14 cellular contexts compared by ENCODE assay signal in genomic region chr10:113897693-113898618, GRCh38. TPM values are rescaled to one million over a fixed set of nuclear protein-coding genes. Genes with fewer than 3 reads are reported as not detected.
DNase-seq lines count a peak whose midpoint lies in the region; ATAC-seq, FAIRE-seq and TF ChIP-seq lines count a peak whose summit lies in the region.
"Had no signal": no experiment of that assay in that cellular context is flagged by ENCODE, and none has a peak within 500 bp of the region (broad histone marks: within the 10 kb centered on the region; RNA-seq: fewer than 3 reads in every experiment).

No MANE protein-coding gene starts in this region.

- FAIRE-seq in keratinocyte (lab: Jason Lieb, UNC) = peak; percentile 56

- peak in 8 of 14 donors; percentile 3 to 41 (median 16) for DNase-seq in C1 segment of cervical spinal cord (lab: John Stamatoyannopoulos, UW)
- peak; percentile 22 for DNase-seq in LoVo (ENCODE audit: low spot score)
- DNase-seq in cerebellum (ENCODE audit: low spot score) = peak; percentile 15
- DNase-seq in keratinocyte (ENCODE audit: low read depth, low spot score) = no peak
- DNase-seq in NCI-H128 (lab: John Stamatoyannopoulos, UW; ENCODE audit: unreplicated experiment) = no peak
- no peak for DNase-seq in Karpas-422
- DNase-seq in natural killer cell = no peak
- DNase-seq: glutamatergic neuron; KG1; NCI-H2029 treated with DMSO at 0.1 percent for 48 hours; NK-92 treated with Interleukin-12 subunit alpha and Interleukin-12 subunit beta, amount 100 ng/mL, for 24 hours; transverse colon had no signal

- H3K4me2 ChIP-seq in keratinocyte (ENCODE audit: control insufficient read depth, extremely low read depth, insufficient read depth, low read depth, low read length) (no peak overlapping the region), Karpas-422 (ENCODE audit: low read depth, low read length, poor library complexity, severe bottlenecking) (no peak overlapping the region)
- H3K4me2 ChIP-seq: BLaER1 had no signal

- H3K9me2 ChIP-seq in Karpas-422 (replicated peaks; ENCODE audit: insufficient read depth, low read length) = no peaks in the 10 kb centered on the region

- no peak overlapping the region for H3K27ac Mint-ChIP-seq in natural killer cell

- H3K4me1 ChIP-seq in keratinocyte (ENCODE audit: control insufficient read depth, extremely low read depth, insufficient read depth, low read length) (peaks cover 7% of the 10 kb centered on the region), Karpas-422 (ENCODE audit: low read length) (peaks cover 6% of the 10 kb centered on the region)

- no peaks in the 10 kb centered on the region for H3K9me1 ChIP-seq in keratinocyte (ENCODE audit: control insufficient read depth, extremely low read depth, insufficient read depth, low read length)

- H3K79me2 ChIP-seq in keratinocyte (ENCODE audit: control insufficient read depth, insufficient read depth, low read length) = no peaks in the 10 kb centered on the region
- peaks cover 25% of the 10 kb centered on the region for H3K79me2 ChIP-seq in Karpas-422 (ENCODE audit: low read length)

- H3K27me3 ChIP-seq in keratinocyte (ENCODE audit: control insufficient read depth, extremely low read depth, insufficient read depth, low read length) = no peaks in the 10 kb centered on the region
- H3K27me3 ChIP-seq in Karpas-422 (ENCODE audit: low read length) = no peaks in the 10 kb centered on the region
- H3K27me3 ChIP-seq: BLaER1, transverse colon had no signal

- H3K9me3 ChIP-seq in keratinocyte (ENCODE audit: control insufficient read depth, low read depth, low read length) (no peaks in the 10 kb centered on the region), Karpas-422 (ENCODE audit: low read length) (no peaks in the 10 kb centered on the region)
- H3K9me3 ChIP-seq: transverse colon had no signal

- no peaks in the 10 kb centered on the region for H3K9me3 Mint-ChIP-seq in natural killer cell

- H3K27ac ChIP-seq in keratinocyte (ENCODE audit: control insufficient read depth, insufficient read depth, low read length) = no peak overlapping the region
- no peak overlapping the region for H3K27ac ChIP-seq in Karpas-422 (ENCODE audit: low read length)
- H3K27ac ChIP-seq: BLaER1, transverse colon had no signal

- H3K4me3 ChIP-seq in keratinocyte (ENCODE audit: control insufficient read depth in 2 of 3, extremely low read depth in 1 of 3, insufficient read depth in 2 of 3, low read depth in 1 of 3, low read length in 3 of 3) = no peak overlapping the region
- no peak overlapping the region for H3K4me3 ChIP-seq in Karpas-422 (ENCODE audit: low read length)
- H3K4me3 ChIP-seq: BLaER1, transverse colon had no signal

- intact Hi-C loops in natural killer cell (cut with micrococcal nuclease) = no loop called here

- TF ChIP-seq CTCF in keratinocyte (optimal IDR thresholded peaks at IDR 0.05 in 1 of 3, IDR thresholded peaks at IDR 0.05 in 1 of 3, conservative IDR thresholded peaks at IDR 0.05 in 1 of 3; ENCODE audit: extremely low read depth in 1 of 3, insufficient read depth in 2 of 3, low read length in 3 of 3) (no peak), natural killer cell (IDR thresholded peaks at IDR 0.05) (no peak)

- H3K4me1 Mint-ChIP-seq in natural killer cell = peaks cover 0 to 5% of the 10 kb centered on the region in 2 donors

- H3K4me3 Mint-ChIP-seq in natural killer cell = no peak overlapping the region

- dilution Hi-C loops in keratinocyte (cut with MboI; ENCODE audit: extremely low pct_ligation_motif_present, low sequenced_read_pairs) = no loop called here

- H3K9ac ChIP-seq in keratinocyte (ENCODE audit: control insufficient read depth, extremely low read depth, insufficient read depth, low read length) = no peak overlapping the region
- H3K9ac ChIP-seq in Karpas-422 (ENCODE audit: low read length) = no peak overlapping the region
- H3K9ac ChIP-seq: BLaER1 had no signal

- H3K36me3 ChIP-seq in keratinocyte (ENCODE audit: control insufficient read depth in 2 of 2, extremely low read depth in 1 of 2, insufficient read depth in 2 of 2, low read length in 2 of 2) = no peaks in the 10 kb centered on the region
- H3K36me3 ChIP-seq in Karpas-422 (ENCODE audit: insufficient read depth, low read length) = peaks cover 15% of the 10 kb centered on the region

- ATAC-seq in HG03520 (IDR thresholded peaks at IDR 0.05; ENCODE audit: unreplicated experiment) = no peak
- ATAC-seq in natural killer cell = no peak

- H3K27me3 Mint-ChIP-seq in natural killer cell (ENCODE audit: low read depth in 2 of 2) = no peaks in the 10 kb centered on the region

- no peak overlapping the region for H2AFZ ChIP-seq in keratinocyte (ENCODE audit: control insufficient read depth, low read length)
- H2AFZ ChIP-seq in Karpas-422 (ENCODE audit: low read length) = no peak overlapping the region

- H3K36me3 Mint-ChIP-seq in natural killer cell = peaks cover 4% of the 10 kb centered on the region

- H4K20me1 ChIP-seq in keratinocyte (ENCODE audit: control insufficient read depth, extremely low read depth, insufficient read depth, low read length) = no peaks in the 10 kb centered on the region
- no peaks in the 10 kb centered on the region for H4K20me1 ChIP-seq in Karpas-422 (ENCODE audit: insufficient read depth, low read depth, low read length)
- H4K20me1 ChIP-seq: BLaER1 had no signal

RNA-seq across cellular contexts. Expression of gene NHLRC2, which starts 43.5 kb away (rescaled TPM):
- 33.8 TPM for total RNA-seq in cerebellum
- polyA plus RNA-seq in keratinocyte = 6.0 to 7.5 TPM (median 6.2 TPM) in 3 replicates
- 2.8 TPM for polyA plus RNA-seq in keratinocyte (2011; ENCODE audit: low read depth)
- 2.5 and 5.1 TPM in 2 replicates for polyA plus RNA-seq in keratinocyte (2011; cell fraction: cytosol; rRNA removed)
- 9.1 and 11.3 TPM in 2 replicates for polyA plus RNA-seq in keratinocyte (2011; cell fraction: nucleus; rRNA removed)
- polyA plus RNA-seq in keratinocyte (2012; ENCODE audit: low replicate concordance) = 3.0 and 4.9 TPM in 2 replicates
- polyA minus RNA-seq in keratinocyte = 4.3 to 17.5 TPM (median 15.4 TPM) in 3 replicates
- 6.7 TPM for polyA minus RNA-seq in keratinocyte (2011; cell fraction: cytosol; rRNA and poly(A)+ RNA removed)
- polyA minus RNA-seq in keratinocyte (2011; cell fraction: nucleus; rRNA and poly(A)+ RNA removed) = 12.6 and 20.9 TPM in 2 replicates
- total RNA-seq in Karpas-422 (2014; rRNA removed; shearing (Covaris generic); ENCODE audit: low replicate concordance) = 14.7 and 21.9 TPM in 2 replicates
- total RNA-seq in natural killer cell = 10 to 100 TPM; 19.0 to 24.7 (median 22.4) TPM

RNA-seq across cellular contexts. Expression of gene DCLRE1A, which starts 44.1 kb away (rescaled TPM):
- total RNA-seq in cerebellum (12.7 TPM), natural killer cell (1 to 10 TPM; 4.4 to 5.9 (median 5.2) TPM)
- 4.3 to 6.5 TPM (median 4.8 TPM) in 3 replicates for polyA plus RNA-seq in keratinocyte
- polyA plus RNA-seq in keratinocyte (2011; ENCODE audit: low read depth) = 2.0 TPM
- 2.8 and 6.3 TPM in 2 replicates for polyA plus RNA-seq in keratinocyte (2011; cell fraction: cytosol; rRNA removed)
- 4.4 and 5.0 TPM in 2 replicates for polyA plus RNA-seq in keratinocyte (2011; cell fraction: nucleus; rRNA removed)
- 2.5 and 3.3 TPM in 2 replicates for polyA plus RNA-seq in keratinocyte (2012; ENCODE audit: low replicate concordance)
- polyA minus RNA-seq in keratinocyte = 1.2 to 6.6 TPM (median 4.0 TPM) in 3 replicates
- polyA minus RNA-seq in keratinocyte (2011; cell fraction: cytosol; rRNA and poly(A)+ RNA removed) = 3.3 TPM
- 3.1 and 5.8 TPM in 2 replicates for polyA minus RNA-seq in keratinocyte (2011; cell fraction: nucleus; rRNA and poly(A)+ RNA removed)
- total RNA-seq in Karpas-422 (2014; rRNA removed; shearing (Covaris generic); ENCODE audit: low replicate concordance) = 5.7 and 11.4 TPM in 2 replicates

Comparison
In these comparisons a context has a peak if more than half of its experiments do, and no peak if none do; other contexts are left out.
1. DNase-seq: peak in C1 segment of cervical spinal cord (8 of 14), LoVo (single experiment) and cerebellum (single experiment); none in keratinocyte (single experiment), NCI-H128 (single experiment), Karpas-422 (single experiment) and natural killer cell (single experiment).